In genomic region chr22:30424471-30425326, GRCh38 we compare ENCODE assay signal across 8 cellular contexts. TPM values are rescaled to one million over a fixed set of nuclear protein-coding genes. Genes with fewer than 3 reads are reported as not detected.
DNase-seq lines count a peak whose midpoint lies in the region; ATAC-seq, FAIRE-seq and TF ChIP-seq lines count a peak whose summit lies in the region.

No MANE protein-coding gene starts in this region.

- peaks cover 5% of the 10 kb centered on the region for H3K36me3 Mint-ChIP-seq in astrocyte (ENCODE audit: low read depth, unreplicated experiment)

- H4K20me1 ChIP-seq in astrocyte (ENCODE audit: insufficient read depth, low read length): no peaks in the 10 kb centered on the region

- peak overlapping the region; percentile 100 for H3K27ac Mint-ChIP-seq in astrocyte (ENCODE audit: unreplicated experiment)

- peaks cover 63% of the 10 kb centered on the region for H3K4me1 ChIP-seq in astrocyte (ENCODE audit: insufficient read depth, low read length)

- no peaks in the 10 kb centered on the region for H3K27me3 Mint-ChIP-seq in astrocyte (ENCODE audit: low read depth, unreplicated experiment)

- DNase-seq in ELR (ENCODE audit: low read depth) (peak; percentile 45), LNCaP clone FGC (ENCODE audit: low read depth) (no peak), astrocyte (ENCODE audit: low read depth) (no peak), substantia nigra (lab: John Stamatoyannopoulos, UW) (peak in 11 of 49 donors; percentile 19 to 62 (median 39))

- TF ChIP-seq CTCF in LNCaP clone FGC (IDR thresholded peaks at IDR 0.05; ENCODE audit: control insufficient read depth, extremely low read depth, insufficient read depth): no peak
- no peak for TF ChIP-seq CTCF in astrocyte (IDR thresholded peaks at IDR 0.05; ENCODE audit: insufficient read depth, low read depth, low read length)

- FAIRE-seq in astrocyte (lab: Jason Lieb, UNC): no peak

- peak overlapping the region; percentile 44 for H2AFZ ChIP-seq in astrocyte (ENCODE audit: low read depth, low read length)

- H3K4me3 ChIP-seq in LNCaP clone FGC (ENCODE audit: low read depth, low read length) (peak overlapping the region; percentile 66), astrocyte (ENCODE audit: insufficient read depth, low read depth, low read length) (peak overlapping the region; percentile 62)

- no peaks in the 10 kb centered on the region for H3K9me3 Mint-ChIP-seq in astrocyte (ENCODE audit: unreplicated experiment)

- H3K4me2 ChIP-seq in astrocyte (ENCODE audit: low read length): peak overlapping the region; percentile 90

- H3K4me3 Mint-ChIP-seq in astrocyte (ENCODE audit: unreplicated experiment): peak overlapping the region; percentile 87

- no peaks in the 10 kb centered on the region for H3K27me3 ChIP-seq in astrocyte (ENCODE audit: insufficient read depth, low read length)
- no peaks in the 10 kb centered on the region for H3K27me3 ChIP-seq in layer of hippocampus (ENCODE audit: control insufficient read depth, insufficient read depth, low read length)

- H3K4me1 Mint-ChIP-seq in astrocyte (ENCODE audit: low read depth, unreplicated experiment): peaks cover 32% of the 10 kb centered on the region

- no peaks in the 10 kb centered on the region for H3K79me2 ChIP-seq in astrocyte (ENCODE audit: insufficient read depth, low read length)

- H3K27ac ChIP-seq in astrocyte (ENCODE audit: low read depth, low read length) (peak overlapping the region; percentile 98), layer of hippocampus (ENCODE audit: low read depth, low read length) (peak overlapping the region; percentile 70), substantia nigra (ENCODE audit: low read depth, low read length, poor library complexity, severe bottlenecking) (peak overlapping the region; percentile 87)

- peak overlapping the region; percentile 93 for H3K9ac ChIP-seq in astrocyte (ENCODE audit: low read length)

- peaks cover 3% of the 10 kb centered on the region for H3K36me3 ChIP-seq in astrocyte (ENCODE audit: insufficient read depth, low read length)

- no peaks in the 10 kb centered on the region for H3K9me3 ChIP-seq in astrocyte (ENCODE audit: insufficient read depth, low read depth, low read length)

- no peak for ATAC-seq in activated CD4-positive, CD25-positive, alpha-beta regulatory T cell treated with anti-CD3 and anti-CD28 coated beads, Interleukin-2, amount 50 U/mL, for 24 hours
- ATAC-seq in HG03159 (IDR thresholded peaks at IDR 0.05; ENCODE audit: unreplicated experiment) (no peak), HG03521 (IDR thresholded peaks at IDR 0.05; ENCODE audit: unreplicated experiment) (no peak)

RNA-seq across cellular contexts. Expression of gene MTFP1, which starts 0.9 kb away (rescaled TPM):
- total RNA-seq in astrocyte: 10.6 and 13.0 TPM in 2 replicates

RNA-seq across cellular contexts. Expression of gene SEC14L2, which starts 27.9 kb away (rescaled TPM):
- total RNA-seq in astrocyte: 14.5 and 19.5 TPM in 2 replicates

RNA-seq across cellular contexts. Expression of gene RNF215, which starts 37.5 kb away (rescaled TPM):
- total RNA-seq in astrocyte: 24.5 and 28.5 TPM in 2 replicates

RNA-seq across cellular contexts. Expression of gene SEC14L3, which starts 47.1 kb away (rescaled TPM):
- not detected in 2 replicates for total RNA-seq in astrocyte
